22 cellular contexts compared by ENCODE assay signal in the genomic region with DNA sequence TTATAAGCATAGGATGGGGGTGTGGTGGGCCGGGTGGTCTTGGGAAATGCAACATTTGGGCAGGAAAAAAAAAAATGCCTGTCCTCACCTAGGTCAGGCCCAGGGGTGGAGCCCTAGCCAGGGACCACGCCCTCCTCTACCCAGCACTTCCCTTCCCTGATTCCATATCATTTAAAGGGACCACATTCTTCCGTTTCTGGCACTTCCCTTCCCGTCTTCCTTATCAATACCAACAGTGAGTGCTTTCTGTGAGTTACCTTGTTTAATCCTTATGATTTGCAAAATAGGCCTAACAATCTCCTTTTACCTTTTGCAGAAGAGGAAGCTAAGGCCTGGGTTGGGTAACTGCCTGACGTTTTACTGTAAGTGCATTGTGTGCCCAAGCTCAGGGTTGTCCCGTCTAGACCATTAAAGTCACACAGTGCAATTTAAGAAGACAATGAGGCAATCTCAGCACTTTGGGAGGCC. TPM values are rescaled to one million over a fixed set of nuclear protein-coding genes. Genes with fewer than 3 reads are reported as not detected.
DNase-seq lines count a peak whose midpoint lies in the region; ATAC-seq and TF ChIP-seq lines count a peak whose summit lies in the region.
"Had no signal": no experiment of that assay in that cellular context is flagged by ENCODE, and none has a peak within 500 bp of the region (broad histone marks: within the 10 kb centered on the region; RNA-seq: fewer than 3 reads in every experiment).

No MANE protein-coding gene starts in this region.

- no peak overlapping the region for H3K4me3 ChIP-seq in upper lobe of left lung
- H3K4me3 ChIP-seq: neural progenitor cell, SJCRH30 had no signal

- no peak for DNase-seq in activated naive CD4-positive, alpha-beta T cell treated with anti-CD3 and anti-CD28 coated beads, Interleukin-2, amount 10 ng/mL, durations not matched to agents 7 days and 5 days
- DNase-seq in SKM-1 (lab: John Stamatoyannopoulos, UW; ENCODE audit: unreplicated experiment) = peak; percentile 87
- peak; percentile 56 to 76 for DNase-seq in left colon
- peak in 1 of 2 donors; percentile 79 for DNase-seq in upper lobe of left lung
- no peak for DNase-seq in activated CD4-positive, CD25-positive, alpha-beta regulatory T cell (lab: John Stamatoyannopoulos, UW)
- DNase-seq: 8988T; activated B cell treated with CpG ODN at 0.5 μM for 24 hours; activated naive CD4-positive, alpha-beta T cell treated with anti-CD3 and anti-CD28 coated beads, Interleukin-2, amount 50 U/mL, for 16 hours; activated T-cell treated with anti-CD3 and anti-CD28 coated beads, Interleukin-2, amount 50 U/mL, for 4 hours; Calu3; midbrain; NCI-H1417 treated with DMSO at 0.1 percent for 48 hours; NCI-H526 treated with DMSO at 0.1 percent for 48 hours; SJCRH30; stimulated activated CD4-positive, alpha-beta T cell treated with anti-CD3 and anti-CD28 coated beads, Interleukin-4, amount 100 ng/mL, for 4 hours; T-helper 17 cell had no signal

- H3K4me3 Mint-ChIP-seq in activated naive CD4-positive, alpha-beta T cell treated with anti-CD3 and anti-CD28 coated beads, Interleukin-2, amount 50 U/mL, for 24 hours = no peak overlapping the region
- H3K4me3 Mint-ChIP-seq in activated naive CD4-positive, alpha-beta T cell treated with anti-CD3 and anti-CD28 coated beads, Interleukin-2, amount 10 ng/mL, durations not matched to agents 7 days and 5 days = no peak overlapping the region
- H3K4me3 Mint-ChIP-seq: activated B cell treated with CpG ODN at 0.5 μM for 24 hours; activated T-cell treated with anti-CD3 and anti-CD28 coated beads, Interleukin-2, amount 50 U/mL, for 4 hours; neural progenitor cell; T-helper 17 cell had no signal

- peaks cover 4 to 20% (median 17%) of the 10 kb centered on the region in 4 donors for H3K4me1 ChIP-seq in upper lobe of left lung
- H3K4me1 ChIP-seq: neural progenitor cell, SJCRH30 had no signal

- no peak for TF ChIP-seq EP300 in upper lobe of left lung (IDR thresholded peaks at IDR 0.05)

- H3K4me1 Mint-ChIP-seq in activated naive CD4-positive, alpha-beta T cell treated with anti-CD3 and anti-CD28 coated beads, Interleukin-2, amount 50 U/mL, for 24 hours = peaks cover 9% of the 10 kb centered on the region
- H3K4me1 Mint-ChIP-seq in activated naive CD4-positive, alpha-beta T cell treated with anti-CD3 and anti-CD28 coated beads, Interleukin-2, amount 10 ng/mL, durations not matched to agents 7 days and 5 days = peaks cover 13% of the 10 kb centered on the region

- no peaks in the 10 kb centered on the region for H3K9me3 Mint-ChIP-seq in activated naive CD4-positive, alpha-beta T cell treated with anti-CD3 and anti-CD28 coated beads, Interleukin-2, amount 50 U/mL, for 24 hours
- H3K9me3 Mint-ChIP-seq in activated naive CD4-positive, alpha-beta T cell treated with anti-CD3 and anti-CD28 coated beads, Interleukin-2, amount 10 ng/mL, durations not matched to agents 7 days and 5 days = no peaks in the 10 kb centered on the region
- H3K9me3 Mint-ChIP-seq: activated B cell treated with CpG ODN at 0.5 μM for 24 hours; activated T-cell treated with anti-CD3 and anti-CD28 coated beads, Interleukin-2, amount 50 U/mL, for 4 hours; neural progenitor cell had no signal

- no peak for TF ChIP-seq CTCF in upper lobe of left lung (IDR thresholded peaks at IDR 0.05)

- no peaks in the 10 kb centered on the region for H3K27me3 Mint-ChIP-seq in activated naive CD4-positive, alpha-beta T cell treated with anti-CD3 and anti-CD28 coated beads, Interleukin-2, amount 50 U/mL, for 24 hours
- H3K27me3 Mint-ChIP-seq in activated naive CD4-positive, alpha-beta T cell treated with anti-CD3 and anti-CD28 coated beads, Interleukin-2, amount 10 ng/mL, durations not matched to agents 7 days and 5 days = peaks cover 5% of the 10 kb centered on the region
- H3K27me3 Mint-ChIP-seq: activated B cell treated with CpG ODN at 0.5 μM for 24 hours, T-helper 17 cell had no signal

- no peak for TF ChIP-seq POLR2A in upper lobe of left lung (IDR thresholded peaks at IDR 0.05)

- peaks cover 0 to 15% (median 0%) of the 10 kb centered on the region in 4 donors for H3K36me3 ChIP-seq in upper lobe of left lung
- H3K36me3 ChIP-seq: neural progenitor cell, SJCRH30 had no signal

- intact Hi-C loops in left colon (cut with DNase I, micrococcal nuclease) = no loop called here

- WGBS in upper lobe of left lung, 2 donors = 45 to 67% methylated on average over 6 of the region's 6 CpGs

- H3K27me3 ChIP-seq in upper lobe of left lung = no peaks in the 10 kb centered on the region
- H3K27me3 ChIP-seq: SJCRH30 had no signal

- peak overlapping the region; percentile 64 to 83 (median 78) for H3K27ac ChIP-seq in upper lobe of left lung
- H3K27ac ChIP-seq: neural progenitor cell, SJCRH30 had no signal

- H3K27ac Mint-ChIP-seq in activated naive CD4-positive, alpha-beta T cell treated with anti-CD3 and anti-CD28 coated beads, Interleukin-2, amount 50 U/mL, for 24 hours = peak overlapping the region; percentile 38
- no peak overlapping the region for H3K27ac Mint-ChIP-seq in activated naive CD4-positive, alpha-beta T cell treated with anti-CD3 and anti-CD28 coated beads, Interleukin-2, amount 10 ng/mL, durations not matched to agents 7 days and 5 days
- H3K27ac Mint-ChIP-seq: activated B cell treated with CpG ODN at 0.5 μM for 24 hours, neural progenitor cell, T-helper 17 cell had no signal

- ATAC-seq in left colon = peak; percentile 66
- ATAC-seq in upper lobe of left lung (ENCODE audit: low FRiP score in 2 of 2) = peak in 1 of 2 donors; percentile 62
- ATAC-seq in HG03457 (IDR thresholded peaks at IDR 0.05; ENCODE audit: unreplicated experiment) = no peak
- ATAC-seq in HG02678 (IDR thresholded peaks at IDR 0.05; ENCODE audit: unreplicated experiment) = no peak
- ATAC-seq: activated T-cell treated with anti-CD3 and anti-CD28 coated beads, Interleukin-2, amount 50 U/mL, for 4 hours; T-helper 17 cell had no signal

- peaks cover 4% of the 10 kb centered on the region for H3K36me3 Mint-ChIP-seq in activated naive CD4-positive, alpha-beta T cell treated with anti-CD3 and anti-CD28 coated beads, Interleukin-2, amount 50 U/mL, for 24 hours
- H3K36me3 Mint-ChIP-seq in activated naive CD4-positive, alpha-beta T cell treated with anti-CD3 and anti-CD28 coated beads, Interleukin-2, amount 10 ng/mL, durations not matched to agents 7 days and 5 days = peaks cover 8% of the 10 kb centered on the region

- CTCF ChIA-PET in activated naive CD4-positive, alpha-beta T cell treated with anti-CD3 and anti-CD28 coated beads, Interleukin-2, amount 10 ng/mL, durations not matched to agents 7 days and 5 days (lab: Charles Lee) = interaction anchor here (2.5 kb wide), 1 partner anchor 10 kb away, joined by 13 read pairs; no protein-coding TSS in a partner anchor

- no peaks in the 10 kb centered on the region for H3K9me3 ChIP-seq in upper lobe of left lung
- H3K9me3 ChIP-seq: SJCRH30 had no signal

RNA-seq across cellular contexts. Expression of a gene that starts 16.7 kb away (rescaled TPM):
- total RNA-seq in left colon = 1 to 10 TPM; 2.1 to 2.2 TPM
- 10 to 100 TPM in 5 of 6 donors, 1 to 10 TPM in 1; 5.9 to 27.5 (median 15.1) TPM for total RNA-seq in upper lobe of left lung
- total RNA-seq: Daoy, H4 had no signal

RNA-seq across cellular contexts. Expression of a gene that starts 34.5 kb away (rescaled TPM):
- total RNA-seq in left colon = 10 to 100 TPM; 78.8 to 79.6 TPM
- total RNA-seq in upper lobe of left lung = 100 to 1,000 TPM in 2 of 6 donors, 10 to 100 TPM in 4; 54.5 to 126 (median 93.2) TPM

RNA-seq across cellular contexts. Expression of a gene that starts 35.6 kb away (rescaled TPM):
- total RNA-seq in left colon (10 to 100 TPM; 25.4 to 27.8 TPM), upper lobe of left lung (10 to 100 TPM; 33.1 to 67.1 (median 46.5) TPM)

RNA-seq across cellular contexts. Expression of a gene that starts 35.8 kb away (rescaled TPM):
- 1 to 10 TPM; 8.0 to 9.3 TPM for total RNA-seq in left colon
- total RNA-seq in upper lobe of left lung = 10 to 100 TPM in 5 of 6 donors, 1 to 10 TPM in 1; 4.1 to 15.7 (median 11.9) TPM

RNA-seq across cellular contexts. Expression of a gene that starts 47.4 kb away (rescaled TPM):
- total RNA-seq in left colon (10 to 100 TPM; 22.5 to 27.8 TPM), upper lobe of left lung (10 to 100 TPM; 18.5 to 70.2 (median 26.8) TPM)

Comparison
In these comparisons a context has a peak if more than half of its experiments do, and no peak if none do; other contexts are left out.
1. DNase-seq: peak in SKM-1 (single experiment) and left colon (2 of 2); none in activated naive CD4-positive, alpha-beta T cell treated with anti-CD3 and anti-CD28 coated beads, Interleukin-2, amount 10 ng/mL, durations not matched to agents 7 days and 5 days (single experiment) and activated CD4-positive, CD25-positive, alpha-beta regulatory T cell (0 of 4).